ENCODE assay signal across 1 cellular context in genomic region chr1:84693009-84693408, GRCh38.
TF ChIP-seq lines count a peak whose summit lies in the region.

No MANE protein-coding gene starts in this region.

TF ChIP-seq in K562, 482 proteins besides CTCF, POLR2A, EP300 and RAD21 (continued from another document and continues in another):
- TF ChIP-seq ZNF318 (IDR thresholded peaks at IDR 0.05; ENCODE audit: borderline replicate concordance in 1 of 2, low read depth in 1 of 2) (0 out of 4 replicates have a peak, but pooled peaks of 1 of the 2 experiments have one; percentile 26), ELK1 (CRISPR knock-in tag; IDR thresholded peaks at IDR 0.05) (no peak), WHSC1 (IDR thresholded peaks at IDR 0.05; ENCODE audit: low read length) (no peak), TAL1 (IDR thresholded peaks at IDR 0.05) (no peak), KHSRP (IDR thresholded peaks at IDR 0.05) (no peak), KDM5B (IDR thresholded peaks at IDR 0.05; ENCODE audit: insufficient replicate concordance, low read depth, low read length) (no peak), ZNF644 (tag; IDR thresholded peaks at IDR 0.05; ENCODE audit: low read depth) (no peak), ARID1B (IDR thresholded peaks at IDR 0.05) (no peak; the same call in 1 of the 2 replicates), ZNF121 (CRISPR knock-in tag; conservative IDR thresholded peaks at IDR 0.05) (no peak), FOXK2 (conservative IDR thresholded peaks at IDR 0.05 in 1 of 2, IDR thresholded peaks at IDR 0.05 in 1 of 2; ENCODE audit: low read depth in 2 of 2) (peak; percentile 20 to 46; a peak in 1 of 4 replicates), RNF219 (CRISPR knock-in tag; IDR thresholded peaks at IDR 0.05) (no peak), NR2C1 (IDR thresholded peaks at IDR 0.05) (no peak), NR2C1 (tag; IDR thresholded peaks at IDR 0.05) (no peak), CTCFL (IDR thresholded peaks at IDR 0.05; ENCODE audit: borderline replicate concordance, insufficient read depth, low read depth, low read length, poor library complexity, severe bottlenecking) (no peak), ZNF174 (CRISPR knock-in tag; IDR thresholded peaks at IDR 0.05) (no peak), CHD2 (IDR thresholded peaks at IDR 0.05; ENCODE audit: low read depth, low read length) (no peak), NEUROD1 (IDR thresholded peaks at IDR 0.05; ENCODE audit: borderline replicate concordance, low read depth, low read length, partially characterized antibody) (no peak), VEZF1 (CRISPR knock-in tag; IDR thresholded peaks at IDR 0.05) (no peak), FOXO4 (CRISPR knock-in tag; IDR thresholded peaks at IDR 0.05) (no peak), MCM7 (IDR thresholded peaks at IDR 0.05) (no peak), ZBTB11 (CRISPR knock-in tag; IDR thresholded peaks at IDR 0.05) (0 out of 6 replicates have a peak, but pooled peaks of 1 of the 3 experiments have one; percentile 41), PCBP1 (IDR thresholded peaks at IDR 0.05; ENCODE audit: low read depth, low read length, poor library complexity, severe bottlenecking) (no peak), SMARCE1 (IDR thresholded peaks at IDR 0.05) (peak; percentile 53; the same call in 1 of the 2 replicates), GTF2B (IDR thresholded peaks at IDR 0.05; ENCODE audit: extremely low read depth, insufficient read length) (no peak), C11orf30 (IDR thresholded peaks at IDR 0.05; ENCODE audit: low read depth) (peak; percentile 77), ZNF696 (CRISPR knock-in tag; conservative IDR thresholded peaks at IDR 0.05) (no peak), MAFG (tag; conservative IDR thresholded peaks at IDR 0.05) (peak; percentile 74), ZNF639 (CRISPR knock-in tag; conservative IDR thresholded peaks at IDR 0.05 in 1 of 2, IDR thresholded peaks at IDR 0.05 in 1 of 2) (0 out of 4 replicates have a peak, but pooled peaks of 1 of the 2 experiments have one; percentile 37)
